Comparison of ENCODE assay signal across 7 cellular contexts in the genomic region with DNA sequence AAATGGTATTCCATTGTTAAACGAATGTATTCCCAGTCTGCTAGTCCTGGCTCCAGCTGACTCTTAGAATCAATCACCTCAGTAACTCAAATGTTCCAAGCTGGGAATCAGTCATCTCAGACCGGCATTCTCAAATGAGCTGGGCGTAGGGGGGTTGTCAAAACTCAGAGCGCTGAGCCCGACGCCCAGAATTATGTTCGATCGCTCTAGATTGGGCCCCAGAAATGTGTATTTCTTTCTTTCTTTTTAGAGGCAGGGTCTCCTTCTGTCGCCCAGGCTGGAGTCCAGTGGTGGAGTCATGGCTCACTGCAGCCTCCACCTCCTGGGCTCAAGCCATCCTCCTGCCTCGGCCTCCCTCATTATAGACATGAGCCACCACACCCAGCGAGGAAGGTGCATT.
A peak's percentile ranks its signal among the peaks of the same experiment; 100 is the strongest.
DNase-seq lines count a peak whose midpoint lies in the region; ATAC-seq and TF ChIP-seq lines count a peak whose summit lies in the region.

No MANE protein-coding gene starts in this region.

- no peak overlapping the region for H3K27ac Mint-ChIP-seq in IgD-negative memory B cell
- H3K27ac Mint-ChIP-seq in stimulated activated memory B cell treated with anti-CD40 and anti-IgM and Interleukin-4, amounts not matched to agents 10 μg/mL and 1 μg/mL and 100 μg/mL, for 72 hours, result peak overlapping the region; percentile 68

- H3K36me3 Mint-ChIP-seq in IgD-negative memory B cell, result peaks cover 2% of the 10 kb centered on the region
- no peaks in the 10 kb centered on the region for H3K36me3 Mint-ChIP-seq in stimulated activated memory B cell treated with anti-CD40 and anti-IgM and Interleukin-4, amounts not matched to agents 10 μg/mL and 1 μg/mL and 100 μg/mL, for 72 hours

- H3K27me3 Mint-ChIP-seq in IgD-negative memory B cell, result peaks cover 31% of the 10 kb centered on the region
- peaks cover 41% of the 10 kb centered on the region for H3K27me3 Mint-ChIP-seq in stimulated activated memory B cell treated with anti-CD40 and anti-IgM and Interleukin-4, amounts not matched to agents 10 μg/mL and 1 μg/mL and 100 μg/mL, for 72 hours

- H3K4me3 ChIP-seq in astrocyte of the cerebellum (ENCODE audit: low read depth, low read length), result peak overlapping the region; percentile 53
- peak overlapping the region; percentile 55 for H3K4me3 ChIP-seq in kidney epithelial cell (ENCODE audit: low read depth, low read length)

- DNase-seq in astrocyte of the cerebellum (ENCODE audit: low read depth) (no peak), kidney epithelial cell (ENCODE audit: low read depth) (no peak), G401 (ENCODE audit: low spot score) (no peak), epidermal melanocyte (ENCODE audit: insufficient read length, low spot score) (no peak), NCI-H524 treated with DMSO at 0.1 percent for 48 hours (lab: John Stamatoyannopoulos, UW) (no peak)

- H3K36me3 ChIP-seq in kidney epithelial cell (ENCODE audit: control insufficient read depth, insufficient read depth, low read length), result no peaks in the 10 kb centered on the region

- H3K9me3 Mint-ChIP-seq in IgD-negative memory B cell, result peaks cover 0 to 2% (median 2%) of the 10 kb centered on the region in 3 donors
- H3K9me3 Mint-ChIP-seq in stimulated activated memory B cell treated with anti-CD40 and anti-IgM and Interleukin-4, amounts not matched to agents 10 μg/mL and 1 μg/mL and 100 μg/mL, for 72 hours, result peaks cover 3% of the 10 kb centered on the region

- H3K4me1 Mint-ChIP-seq in IgD-negative memory B cell, result peaks cover 7 to 12% (median 8%) of the 10 kb centered on the region in 3 donors
- H3K4me1 Mint-ChIP-seq in stimulated activated memory B cell treated with anti-CD40 and anti-IgM and Interleukin-4, amounts not matched to agents 10 μg/mL and 1 μg/mL and 100 μg/mL, for 72 hours, result peaks cover 16% of the 10 kb centered on the region

- TF ChIP-seq CTCF in astrocyte of the cerebellum (IDR thresholded peaks at IDR 0.05; ENCODE audit: low read depth, low read length, missing control alignments) (no peak), kidney epithelial cell (IDR thresholded peaks at IDR 0.05; ENCODE audit: insufficient read depth, low read length, poor library complexity, severe bottlenecking) (no peak)

- peak overlapping the region; percentile 58 to 76 (median 66) for H3K4me3 Mint-ChIP-seq in IgD-negative memory B cell
- peak overlapping the region; percentile 77 for H3K4me3 Mint-ChIP-seq in stimulated activated memory B cell treated with anti-CD40 and anti-IgM and Interleukin-4, amounts not matched to agents 10 μg/mL and 1 μg/mL and 100 μg/mL, for 72 hours

- peaks cover 8% of the 10 kb centered on the region for H3K27me3 ChIP-seq in kidney epithelial cell (ENCODE audit: control insufficient read depth, insufficient read depth, low read length)

- ATAC-seq in stimulated activated memory B cell treated with anti-CD40 and anti-IgM and Interleukin-4, amounts not matched to agents 10 μg/mL and 1 μg/mL and 100 μg/mL, for 72 hours, result no peak

- in situ Hi-C loops in astrocyte of the cerebellum (cut with HindIII; ENCODE audit: low sequenced_read_pairs) (no loop called here), G401 (cut with HindIII; ENCODE audit: low sequenced_read_pairs) (no loop called here)
